23 cellular contexts compared by ENCODE assay signal in genomic region chr3:170196833-170197232, GRCh38. TPM values are rescaled to one million over a fixed set of nuclear protein-coding genes. Genes with fewer than 3 reads are reported as not detected.
DNase-seq lines count a peak whose midpoint lies in the region; ATAC-seq, FAIRE-seq and TF ChIP-seq lines count a peak whose summit lies in the region.
"Had no signal": no experiment of that assay in that cellular context is flagged by ENCODE, and none has a peak within 500 bp of the region (broad histone marks: within the 10 kb centered on the region; RNA-seq: fewer than 3 reads in every experiment).

No MANE protein-coding gene starts in this region.

- H3K27ac ChIP-seq in K562 (ENCODE audit: extremely low read depth, low read depth, low read length): no peak overlapping the region
- H3K27ac ChIP-seq: lower lobe of right lung, tibial nerve, VCaP had no signal

- no peak overlapping the region for H2AFZ ChIP-seq in K562 (ENCODE audit: low read depth, low read length)

- peak; percentile 76 for FAIRE-seq in H54 (lab: Jason Lieb, UNC)
- FAIRE-seq in K562 (lab: Jason Lieb, UNC): no peak
- FAIRE-seq: GM18507, H1 had no signal

- ATAC-seq in K562 (peak; percentile 61), mucosa of descending colon (peak; percentile 40), HG02870 (IDR thresholded peaks at IDR 0.05; ENCODE audit: unreplicated experiment) (no peak)
- ATAC-seq: lower lobe of right lung, right cardiac atrium had no signal

- in situ Hi-C loops in K562 (cut with MboI): no loop called here

- TF ChIP-seq EP300 in K562 (IDR thresholded peaks at IDR 0.05; ENCODE audit: low read length): no peak

- peaks cover 0 to 2% of the 10 kb centered on the region in 2 experiments; a peak in 1 of 5 replicates for H3K4me1 ChIP-seq in K562 (replicated peaks in 1 of 2; ENCODE audit: control insufficient read depth in 2 of 2, insufficient read depth in 2 of 2, low read length in 2 of 2)
- H3K4me1 ChIP-seq in mucosa of descending colon (ENCODE audit: low read depth): no peaks in the 10 kb centered on the region
- H3K4me1 ChIP-seq: lower lobe of right lung, tibial nerve had no signal

- TF ChIP-seq CTCF in K562 (IDR thresholded peaks at IDR 0.05 in 2 of 3, conservative IDR thresholded peaks at IDR 0.05 in 1 of 3; ENCODE audit: insufficient read depth in 2 of 3, low read depth in 1 of 3, low read length in 3 of 3) (no peak), mucosa of descending colon (IDR thresholded peaks at IDR 0.05) (no peak)

- POLR2A ChIA-PET in K562 (lab: Yijun Ruan, JAX): no interaction called here

- no peaks in the 10 kb centered on the region for H3K79me2 ChIP-seq in K562 (ENCODE audit: control insufficient read depth, insufficient read depth, low read length)

- no peak for TF ChIP-seq RAD21 in K562 (CRISPR knock-in tag; conservative IDR thresholded peaks at IDR 0.05 in 1 of 2, IDR thresholded peaks at IDR 0.05 in 1 of 2)

- CTCF ChIA-PET in K562 (lab: Yijun Ruan, JAX; ENCODE audit: low intra/inter-chr PET ratio): no interaction called here

- no peaks in the 10 kb centered on the region for H3K27me3 ChIP-seq in K562 (ENCODE audit: control insufficient read depth in 2 of 2, insufficient read depth in 2 of 2, low read length in 2 of 2)
- H3K27me3 ChIP-seq: esophagus squamous epithelium, tibial nerve had no signal

- no TSS peak for BruUV-seq in K562 (replicated peaks; lab: Mats Ljungman, UMichigan)

- no peak for DNase-seq in H54 (ENCODE audit: insufficient read length, low spot score)
- DNase-seq in M059J (ENCODE audit: low read depth): peak; percentile 46
- peak in 1 of 4 experiments; percentile 28 for DNase-seq in K562 (ENCODE audit: extremely low read depth in 1 of 4, low spot score in 3 of 4)
- DNase-seq in mucosa of descending colon: no peak
- no peak for DNase-seq in GM03348 (ENCODE audit: low spot score)
- DNase-seq in stimulated activated CD4-positive, alpha-beta T cell treated with anti-CD3 and anti-CD28 coated beads, Interleukin-15, amount 100 ng/mL, for 24 hours: no peak
- DNase-seq: activated CD4-positive, alpha-beta T cell treated with anti-CD3 and anti-CD28 coated beads, Interleukin-2, amount 50 U/mL, for 1 hour; activated CD8-positive, alpha-beta memory T cell treated with anti-CD3 and anti-CD28 coated beads, Interleukin-2, amount 50 U/mL, for 4 hours; activated effector memory CD4-positive, alpha-beta T cell treated with anti-CD3 and anti-CD28 coated beads, Interleukin-2, amount 50 U/mL, for 16 hours; anterior cingulate cortex; esophagus squamous epithelium; glutamatergic neuron; lower lobe of right lung; MV-4-11; NCI-H187 treated with DMSO at 0.1 percent for 48 hours; right cardiac atrium; SHP77; stimulated activated naive CD4-positive, alpha-beta T cell treated with Interleukin-2 at 50 U/mL for 16 hours had no signal

- no peak overlapping the region for H3K4me2 ChIP-seq in K562 (ENCODE audit: insufficient read depth, low read length)

- no peaks in the 10 kb centered on the region for H3K9me1 ChIP-seq in K562 (ENCODE audit: control insufficient read depth, insufficient read depth, low read length)

- H3K9me3 ChIP-seq in K562 (replicated peaks; ENCODE audit: control insufficient read depth, insufficient read depth, low read depth, low read length): no peaks in the 10 kb centered on the region
- H3K9me3 ChIP-seq in mucosa of descending colon: no peaks in the 10 kb centered on the region
- H3K9me3 ChIP-seq: esophagus squamous epithelium, lower lobe of right lung, tibial nerve had no signal

- no peaks in the 10 kb centered on the region for H4K20me1 ChIP-seq in K562 (replicated peaks; ENCODE audit: control insufficient read depth, insufficient read depth, low read length)

- 28% methylated on average over 3 of the region's 3 CpGs for WGBS in K562 (ENCODE audit: insufficient coverage, low coverage, missing lambda C conversion rate)

- no peaks in the 10 kb centered on the region for H3K36me3 ChIP-seq in K562 (ENCODE audit: control insufficient read depth, insufficient read depth, low read length)
- H3K36me3 ChIP-seq in mucosa of descending colon (ENCODE audit: low read depth): no peaks in the 10 kb centered on the region
- H3K36me3 ChIP-seq: esophagus squamous epithelium, lower lobe of right lung, tibial nerve had no signal

- no peak overlapping the region for H3K9ac ChIP-seq in K562 (ENCODE audit: insufficient read depth in 1 of 2, low read depth in 2 of 2, low read length in 2 of 2)

- TF ChIP-seq POLR2A in H54 (IDR thresholded peaks at IDR 0.05; ENCODE audit: low read depth, low read length) (no peak), K562 (conservative IDR thresholded peaks at IDR 0.05) (no peak)

- H3K4me3 ChIP-seq in K562 (no peak overlapping the region), mucosa of descending colon (no peak overlapping the region)
- H3K4me3 ChIP-seq: esophagus squamous epithelium, lower lobe of right lung, tibial nerve had no signal

- intact Hi-C loops in K562 (cut with micrococcal nuclease) (no loop called here), mucosa of descending colon (cut with DNase I, micrococcal nuclease) (no loop called here)

TF ChIP-seq in K562, 482 proteins besides CTCF, POLR2A, EP300 and RAD21 (continues in another document):
- TF ChIP-seq THRAP3 (IDR thresholded peaks at IDR 0.05; ENCODE audit: borderline replicate concordance): no peak
- no peak for TF ChIP-seq ZBTB17 (CRISPR knock-in tag; IDR thresholded peaks at IDR 0.05)
- no peak for TF ChIP-seq CREB1 (IDR thresholded peaks at IDR 0.05)
- TF ChIP-seq CREB1 (CRISPR knock-in tag; IDR thresholded peaks at IDR 0.05): no peak
- no peak for TF ChIP-seq ZNF253 (CRISPR knock-in tag; conservative IDR thresholded peaks at IDR 0.05)
- TF ChIP-seq CBFA2T2 (conservative IDR thresholded peaks at IDR 0.05): peak; percentile 60
- TF ChIP-seq ZNF23 (CRISPR knock-in tag; IDR thresholded peaks at IDR 0.05): no peak
- no peak for TF ChIP-seq CSDE1 (IDR thresholded peaks at IDR 0.05)
- no peak for TF ChIP-seq ZNF3 (CRISPR knock-in tag; IDR thresholded peaks at IDR 0.05)
- no peak for TF ChIP-seq SFPQ (IDR thresholded peaks at IDR 0.05; ENCODE audit: low read depth, low read length)
- TF ChIP-seq ZEB2 (IDR thresholded peaks at IDR 0.05): no peak

RNA-seq across cellular contexts. Expression of gene PHC3, which starts 15.3 kb away (rescaled TPM):
- total RNA-seq in M059J (2014; rRNA removed; shearing (Covaris generic)): 32.2 and 32.9 TPM in 2 replicates
- total RNA-seq in K562 (2011; cell fraction: chromatin; rRNA removed; ENCODE audit: low replicate concordance): 118 and 146 TPM in 2 replicates
- total RNA-seq in K562 (2011; cell fraction: nucleolus; rRNA removed): 42.5 and 52.1 TPM in 2 replicates
- 59.0 and 129 TPM in 2 replicates for total RNA-seq in K562 (2011; cell fraction: nucleoplasm; rRNA removed)
- total RNA-seq in K562 (2014; rRNA removed) (3.1 and 8.9 TPM in 2 replicates), K562 (2014; rRNA removed; fragmentation: Illumina TruSeq; extraction: Trizol) (16.9 and 19.0 TPM in 2 replicates), K562 (2015; rRNA removed; fragmentation: Illumina TruSeq; extraction: Trizol) (14.9 and 15.1 TPM in 2 replicates), K562 (2021) (16.9 and 21.5 TPM in 2 replicates), mucosa of descending colon (10 to 100 TPM; 54.2 to 96.7 (median 58.0) TPM)
- polyA plus RNA-seq in K562 (2011; rRNA removed) (21.6 and 32.1 TPM in 2 replicates), K562 (2014; fragmentation: Illumina TruSeq; extraction: Trizol) (8.1 and 10.5 TPM in 2 replicates), K562 (2014; fragmentation: Nextera tagmentation; extraction: Ambion mirVana) (1 to 10 TPM; 4.6 to 6.0 TPM), K562 (2014; rRNA removed) (7.4 and 16.2 TPM in 2 replicates)
- polyA plus RNA-seq in K562 (2011; cell fraction: cytosol; rRNA removed): 25.8 and 29.4 TPM in 2 replicates
- polyA plus RNA-seq in K562 (2011; cell fraction: nucleus; rRNA removed): 65.3 and 76.2 TPM in 2 replicates
- polyA plus RNA-seq in K562 (2012): 9.0 and 22.6 TPM in 2 replicates
- 91.9 and 98.7 TPM in 2 replicates for polyA minus RNA-seq in K562 (2011; rRNA and poly(A)+ RNA removed)
- 13.4 and 14.6 TPM in 2 replicates for polyA minus RNA-seq in K562 (2011; cell fraction: cytosol; rRNA and poly(A)+ RNA removed)
- polyA minus RNA-seq in K562 (2011; cell fraction: nucleus; rRNA and poly(A)+ RNA removed): 32.9 and 56.2 TPM in 2 replicates

RNA-seq across cellular contexts. Expression of gene PRKCI, which starts 25.4 kb away (rescaled TPM):
- 50.1 and 63.1 TPM in 2 replicates for total RNA-seq in M059J (2014; rRNA removed; shearing (Covaris generic))
- total RNA-seq in K562 (2011; cell fraction: chromatin; rRNA removed; ENCODE audit: low replicate concordance): 56.2 and 139 TPM in 2 replicates
- 21.8 and 29.3 TPM in 2 replicates for total RNA-seq in K562 (2011; cell fraction: nucleolus; rRNA removed)
- 59.0 and 131 TPM in 2 replicates for total RNA-seq in K562 (2011; cell fraction: nucleoplasm; rRNA removed)
- total RNA-seq in K562 (2014; rRNA removed): 23.2 and 27.8 TPM in 2 replicates
- 43.2 and 49.7 TPM in 2 replicates for total RNA-seq in K562 (2014; rRNA removed; fragmentation: Illumina TruSeq; extraction: Trizol)
- total RNA-seq in K562 (2015; rRNA removed; fragmentation: Illumina TruSeq; extraction: Trizol): 37.8 and 42.0 TPM in 2 replicates
- 23.6 and 33.2 TPM in 2 replicates for total RNA-seq in K562 (2021)
- 27.8 and 40.0 TPM in 2 replicates for polyA plus RNA-seq in K562 (2011; rRNA removed)
- polyA plus RNA-seq in K562 (2011; cell fraction: cytosol; rRNA removed): 7.8 and 14.4 TPM in 2 replicates
- 7.4 and 10.1 TPM in 2 replicates for polyA plus RNA-seq in K562 (2011; cell fraction: nucleus; rRNA removed)
- polyA plus RNA-seq in K562 (2012): 15.7 and 28.3 TPM in 2 replicates
- 24.2 and 31.4 TPM in 2 replicates for polyA plus RNA-seq in K562 (2014; fragmentation: Illumina TruSeq; extraction: Trizol)
- 10 to 100 TPM; 10.5 to 13.5 TPM for polyA plus RNA-seq in K562 (2014; fragmentation: Nextera tagmentation; extraction: Ambion mirVana)
- 20.4 and 22.7 TPM in 2 replicates for polyA plus RNA-seq in K562 (2014; rRNA removed)
- polyA minus RNA-seq in K562 (2011; rRNA and poly(A)+ RNA removed): 79.3 and 84.4 TPM in 2 replicates
- 20.8 and 40.8 TPM in 2 replicates for polyA minus RNA-seq in K562 (2011; cell fraction: cytosol; rRNA and poly(A)+ RNA removed)
- polyA minus RNA-seq in K562 (2011; cell fraction: nucleus; rRNA and poly(A)+ RNA removed): 20.7 and 26.1 TPM in 2 replicates
- total RNA-seq in mucosa of descending colon: 10 to 100 TPM; 38.0 to 39.9 (median 39.8) TPM
